ENCODE assay signal across 28 cellular contexts in genomic region chr13:40519637-40520036, GRCh38.
A peak's percentile ranks its signal among the peaks of the same experiment; 100 is the strongest.
DNase-seq lines count a peak whose midpoint lies in the region; ATAC-seq, FAIRE-seq and TF ChIP-seq lines count a peak whose summit lies in the region.
"Had no signal": no experiment of that assay in that cellular context is flagged by ENCODE, and none has a peak within 500 bp of the region (broad histone marks: within the 10 kb centered on the region; RNA-seq: fewer than 3 reads in every experiment).

No MANE protein-coding gene starts in this region.

- no peaks in the 10 kb centered on the region for H3K79me2 ChIP-seq in HepG2 (ENCODE audit: insufficient read depth, low read length)
- H3K79me2 ChIP-seq: hepatocyte had no signal

- no peak overlapping the region for H3K27ac ChIP-seq in right lobe of liver
- no peak overlapping the region for H3K27ac ChIP-seq in HepG2 (ENCODE audit: extremely low read length, insufficient read depth, low read length)
- H3K27ac ChIP-seq in body of pancreas, result peak overlapping the region in 2 of 4 donors; percentile 26 to 49
- H3K27ac ChIP-seq in right atrium auricular region, result no peak overlapping the region
- H3K27ac ChIP-seq: esophagus squamous epithelium, hepatocyte, ovary, stomach had no signal

- no TSS peak for BruUV-seq in HepG2 (replicated peaks; lab: Mats Ljungman, UMichigan)

- FAIRE-seq in HepG2 (lab: Jason Lieb, UNC), result no peak
- FAIRE-seq: D721Med, endometrium, H54, urothelium cell line had no signal

- 63% methylated on average over 5 of the region's 5 CpGs for WGBS in right lobe of liver (ENCODE audit: insufficient coverage, low coverage, low lambda C conversion rate, missing lambda C conversion rate)
- 79% methylated on average over 5 of the region's 5 CpGs for WGBS in HepG2 (ENCODE audit: low lambda C conversion rate)
- 31 to 53% methylated on average over 5 of the region's 5 CpGs for WGBS in body of pancreas, 2 donors

- TF ChIP-seq POLR2A in right lobe of liver (IDR thresholded peaks at IDR 0.05) (no peak), HepG2 (IDR thresholded peaks at IDR 0.05; ENCODE audit: insufficient read depth in 1 of 2, low read depth in 2 of 2, low read length in 2 of 2) (no peak), body of pancreas (IDR thresholded peaks at IDR 0.05) (no peak)

- peak in 3 of 4 donors; percentile 25 to 50 (median 33) for ATAC-seq in right lobe of liver
- ATAC-seq in HepG2, result no peak
- ATAC-seq in body of pancreas, result peak; percentile 78
- ATAC-seq in HG03045 (IDR thresholded peaks at IDR 0.05; ENCODE audit: unreplicated experiment), result no peak
- ATAC-seq: left colon, T-helper 17 cell had no signal

- no peaks in the 10 kb centered on the region for H4K20me1 ChIP-seq in HepG2 (ENCODE audit: insufficient read depth, low read length)

- in situ Hi-C loops in HepG2 (cut with HindIII; ENCODE audit: extremely low pct_ligation_motif_present, low pct_unique_long_range_greater_than_20kb), result no loop called here

- DNase-seq in right lobe of liver (peak in 1 of 3 donors; percentile 37), HepG2 (ENCODE audit: low spot score) (no peak), body of pancreas (peak; percentile 45 to 62 (median 49)), right atrium auricular region (ENCODE audit: low spot score) (peak; percentile 79), kidney tubule cell (ENCODE audit: low spot score) (no peak), NCI-H82 (lab: John Stamatoyannopoulos, UW) (no peak)
- DNase-seq: activated CD4-positive, alpha-beta memory T cell treated with anti-CD3 and anti-CD28 coated beads, Interleukin-2, amount 10 ng/mL, durations not matched to agents 7 days and 5 days; activated CD4-positive, CD25-positive, alpha-beta regulatory T cell treated with anti-CD3 and anti-CD28 coated beads, Interleukin-2, amount 50 U/mL, for 72 hours; CD4-positive, alpha-beta memory T cell; esophagus squamous epithelium; foreskin melanocyte; left colon; MM.1S; NCI-H1105 treated with DMSO at 0.1 percent for 48 hours; NCI-H1930; NCI-H526; nephron progenitor cell; ovary; SHP77; stimulated activated CD8-positive, alpha-beta memory T cell treated with anti-CD3 and anti-CD28 coated beads, Interleukin-4, amount 100 ng/mL, for 48 hours; stomach; T-helper 17 cell had no signal

- no peaks in the 10 kb centered on the region for H3K9me3 ChIP-seq in right lobe of liver
- H3K9me3 ChIP-seq in HepG2 (ENCODE audit: low read length), result no peaks in the 10 kb centered on the region
- no peaks in the 10 kb centered on the region for H3K9me3 ChIP-seq in body of pancreas
- no peaks in the 10 kb centered on the region for H3K9me3 ChIP-seq in right atrium auricular region
- H3K9me3 ChIP-seq: esophagus squamous epithelium, ovary, stomach had no signal

- intact Hi-C loops in right lobe of liver (cut with DNase I) (no loop called here), HepG2 (cut with micrococcal nuclease; ENCODE audit: unreplicated experiment) (no loop called here), body of pancreas (cut with DNase I) (loop anchor here (10.0 kb wide), 1 partner anchor 435 kb away; no protein-coding TSS in a partner anchor)

- H3K36me3 ChIP-seq in right lobe of liver (no peaks in the 10 kb centered on the region), HepG2 (replicated peaks in 1 of 2; ENCODE audit: control insufficient read depth in 1 of 2, insufficient read depth in 2 of 2, low read length in 2 of 2) (no peaks in the 10 kb centered on the region), body of pancreas (replicated peaks in 1 of 2; ENCODE audit: insufficient read depth in 1 of 2, low read depth in 2 of 2) (no peaks in the 10 kb centered on the region), right atrium auricular region (no peaks in the 10 kb centered on the region)
- H3K36me3 ChIP-seq: esophagus squamous epithelium, ovary, stomach had no signal

- TF ChIP-seq RAD21 in HepG2 (CRISPR knock-in tag; IDR thresholded peaks at IDR 0.05), result no peak

- TF ChIP-seq CTCF in right lobe of liver (IDR thresholded peaks at IDR 0.05) (no peak), HepG2 (CRISPR knock-in tag; IDR thresholded peaks at IDR 0.05) (no peak), body of pancreas (IDR thresholded peaks at IDR 0.05) (peak in 1 of 7 experiments; percentile 2), right atrium auricular region (IDR thresholded peaks at IDR 0.05) (no peak)

- peaks cover 0 to 17% (median 0%) of the 10 kb centered on the region in 4 donors for H3K4me1 ChIP-seq in right lobe of liver
- H3K4me1 ChIP-seq in HepG2 (ENCODE audit: insufficient read depth, low read length), result peaks cover 31% of the 10 kb centered on the region
- H3K4me1 ChIP-seq in body of pancreas, result peaks cover 22% of the 10 kb centered on the region
- H3K4me1 ChIP-seq in right atrium auricular region, result no peaks in the 10 kb centered on the region
- H3K4me1 ChIP-seq: esophagus squamous epithelium had no signal

- H3K27me3 ChIP-seq in right lobe of liver (no peaks in the 10 kb centered on the region), HepG2 (ENCODE audit: control insufficient read depth in 1 of 2, insufficient read depth in 2 of 2, low read length in 2 of 2) (no peaks in the 10 kb centered on the region), body of pancreas (no peaks in the 10 kb centered on the region), right atrium auricular region (no peaks in the 10 kb centered on the region)
- H3K27me3 ChIP-seq: esophagus squamous epithelium, hepatocyte, ovary, stomach had no signal

- no peak overlapping the region for H2AFZ ChIP-seq in HepG2 (ENCODE audit: low read length)
- H2AFZ ChIP-seq: hepatocyte had no signal

- no peak overlapping the region for H3K4me2 ChIP-seq in HepG2 (ENCODE audit: low read depth, low read length)
- H3K4me2 ChIP-seq: hepatocyte had no signal

- H3K9ac ChIP-seq in HepG2 (ENCODE audit: insufficient read depth, low read depth, low read length), result no peak overlapping the region

- H3K4me3 ChIP-seq in right lobe of liver, result no peak overlapping the region
- H3K4me3 ChIP-seq in HepG2 (replicated peaks in 1 of 3; ENCODE audit: insufficient read depth in 1 of 3, low read depth in 2 of 3, low read length in 3 of 3), result no peak overlapping the region
- H3K4me3 ChIP-seq in body of pancreas, result no peak overlapping the region
- no peak overlapping the region for H3K4me3 ChIP-seq in right atrium auricular region
- H3K4me3 ChIP-seq: esophagus squamous epithelium, hepatocyte, ovary, stomach had no signal

- no peak for TF ChIP-seq EP300 in HepG2 (IDR thresholded peaks at IDR 0.05; ENCODE audit: low read depth in 2 of 2, low read length in 2 of 2)
- TF ChIP-seq EP300 in HepG2 (CRISPR knock-in tag; IDR thresholded peaks at IDR 0.05; ENCODE audit: borderline replicate concordance), result no peak

- POLR2A ChIA-PET in HepG2 (lab: Yijun Ruan, JAX), result no interaction called here

- CTCF ChIA-PET in HepG2 (lab: Yijun Ruan, JAX; ENCODE audit: low intra/inter-chr PET ratio, low total read pairs), result no interaction called here

TF ChIP-seq in HepG2, 621 proteins besides CTCF, POLR2A, EP300 and RAD21:
- TF ChIP-seq ETS1 (CRISPR knock-in tag; IDR thresholded peaks at IDR 0.05) (no peak), ZSCAN30 (CRISPR knock-in tag; IDR thresholded peaks at IDR 0.05) (no peak)

Comparison
In these comparisons a context has a peak if more than half of its experiments do, and no peak if none do; other contexts are left out.
1. ATAC-seq: peak in right lobe of liver (3 of 4) and body of pancreas (single experiment); none in HepG2 (single experiment) and HG03045 (single experiment).
2. DNase-seq: peak in body of pancreas (4 of 4) and right atrium auricular region (single experiment); none in HepG2 (single experiment), kidney tubule cell (single experiment) and NCI-H82 (single experiment).